Comparison of ENCODE assay signal across 37 cellular contexts in genomic region chr1:17799642-17800041, GRCh38. TPM values are rescaled to one million over a fixed set of nuclear protein-coding genes. Genes with fewer than 3 reads are reported as not detected.
"Had no signal": no experiment of that assay in that cellular context is flagged by ENCODE, and none has a peak within 500 bp of the region (broad histone marks: within the 10 kb centered on the region; RNA-seq: fewer than 3 reads in every experiment).

No MANE protein-coding gene starts in this region.

- FAIRE-seq: frontal cortex had no signal

- H3K27me3 ChIP-seq: ascending aorta, colonic mucosa had no signal

- H3K9me3 Mint-ChIP-seq: activated CD8-positive, alpha-beta T cell treated with anti-CD3 and anti-CD28 coated beads for 36 hours; activated naive CD4-positive, alpha-beta T cell treated with anti-CD3 and anti-CD28 coated beads for 36 hours; activated naive CD4-positive, alpha-beta T cell treated with anti-CD3 and anti-CD28 coated beads, Interleukin-2, amount 50 U/mL, for 72 hours; activated naive CD8-positive, alpha-beta T cell treated with anti-CD3 and anti-CD28 coated beads, Interleukin-2, amount 10 ng/mL, durations not matched to agents 7 days and 5 days; activated T-helper 1 cell treated with anti-CD3 and anti-CD28 coated beads, Interleukin-12 subunit alpha, Interleukin-12 subunit beta, Interleukin-2, Interleukin-4 antibody, amounts not matched to agents 30 ng/mL and 10 ng/mL and 1 ng/mL, durations not matched to agents 14 hours and 24 hours and 36 hours; dendritic cell treated with granulocyte-macrophage colony-stimulating factor and Interleukin-4, amounts not matched to agents 40 ng/mL and 50 ng/mL, for 4 days; endodermal cell had no signal

- H3K27ac Mint-ChIP-seq: activated B cell treated with CpG ODN at 0.5 μM for 24 hours; activated CD8-positive, alpha-beta memory T cell treated with anti-CD3 and anti-CD28 coated beads, Interleukin-2, amount 10 ng/mL, durations not matched to agents 7 days and 5 days; activated CD8-positive, alpha-beta T cell treated with anti-CD3 and anti-CD28 coated beads for 36 hours; activated naive CD4-positive, alpha-beta T cell treated with anti-CD3 and anti-CD28 coated beads for 36 hours; activated naive CD4-positive, alpha-beta T cell treated with anti-CD3 and anti-CD28 coated beads, Interleukin-2, amount 50 U/mL, for 72 hours; activated naive CD8-positive, alpha-beta T cell treated with anti-CD3 and anti-CD28 coated beads, Interleukin-2, amount 10 ng/mL, durations not matched to agents 7 days and 5 days; activated T-helper 1 cell treated with anti-CD3 and anti-CD28 coated beads, Interleukin-12 subunit alpha, Interleukin-12 subunit beta, Interleukin-2, Interleukin-4 antibody, amounts not matched to agents 30 ng/mL and 10 ng/mL and 1 ng/mL, durations not matched to agents 14 hours and 24 hours and 36 hours; activated T-helper 2 cell treated with anti-CD3 and anti-CD28 coated beads, Interferon-gamma antibody, Interleukin-2, Interleukin-4, amounts not matched to agents 10 μg/mL and 5 μg/mL and 100 μg/mL, durations not matched to agents 14 hours and 24 hours and 36 hours; dendritic cell treated with granulocyte-macrophage colony-stimulating factor and Interleukin-4, amounts not matched to agents 40 ng/mL and 50 ng/mL, for 4 days; endodermal cell; T-helper 1 cell treated with Interleukin-12 subunit alpha and Interleukin-12 subunit beta and Interleukin-4 antibody, amounts not matched to agents 30 μg/mL and 1 μg/mL, for 36 hours; T-helper 2 cell treated with Interferon-gamma antibody and Interleukin-4, amounts not matched to agents 5 μg/mL and 100 μg/mL, for 36 hours had no signal

- ATAC-seq: activated CD4-positive, CD25-positive, alpha-beta regulatory T cell treated with anti-CD3 and anti-CD28 coated beads, Interleukin-2, amount 50 U/mL, for 24 hours; activated CD8-positive, alpha-beta memory T cell treated with anti-CD3 and anti-CD28 coated beads, Interleukin-2, amount 10 ng/mL, durations not matched to agents 7 days and 5 days; activated CD8-positive, alpha-beta T cell treated with anti-CD3 and anti-CD28 coated beads for 36 hours; activated naive CD4-positive, alpha-beta T cell treated with anti-CD3 and anti-CD28 coated beads, Interleukin-2, amount 50 U/mL, for 72 hours; esophagus mucosa; heart left ventricle had no signal

- H3K27ac ChIP-seq: ascending aorta, breast epithelium, cardiac muscle cell, colonic mucosa, dorsolateral prefrontal cortex, heart left ventricle, WERI-Rb-1 had no signal

- DNase-seq: activated B cell treated with CpG ODN at 0.5 μM for 24 hours; activated CD4-positive, alpha-beta T cell treated with anti-CD3 and anti-CD28 coated beads for 48 hours; activated CD4-positive, alpha-beta T cell treated with anti-CD3 and anti-CD28 coated beads, Interleukin-2, amount 50 U/mL, for 1 hour; activated CD4-positive, alpha-beta T cell treated with anti-CD3 and anti-CD28 coated beads, Interleukin-2, amount 50 U/mL, for 48 hours; activated CD8-positive, alpha-beta memory T cell treated with anti-CD3 and anti-CD28 coated beads, Interleukin-2, amount 10 ng/mL, durations not matched to agents 7 days and 5 days; activated CD8-positive, alpha-beta memory T cell treated with anti-CD3 and anti-CD28 coated beads, Interleukin-2, amount 50 U/mL, for 4 hours; activated CD8-positive, alpha-beta T cell treated with anti-CD3 and anti-CD28 coated beads for 36 hours; activated naive CD4-positive, alpha-beta T cell treated with anti-CD3 and anti-CD28 coated beads for 36 hours; activated naive CD8-positive, alpha-beta T cell treated with anti-CD3 and anti-CD28 coated beads, Interleukin-2, amount 10 ng/mL, durations not matched to agents 7 days and 5 days; activated T-cell treated with anti-CD3 and anti-CD28 coated beads, Interleukin-2, amount 50 U/mL, for 1 hour; activated T-cell treated with anti-CD3 and anti-CD28 coated beads, Interleukin-2, amount 50 U/mL, for 48 hours; central memory CD4-positive, alpha-beta T cell; cerebellar nuclear complex; colonic mucosa; dorsolateral prefrontal cortex; effector memory CD4-positive, alpha-beta T cell; endodermal cell; foreskin fibroblast; glutamatergic neuron; heart left ventricle; T1000; WERI-Rb-1 had no signal

- H3K4me1 Mint-ChIP-seq: activated B cell treated with CpG ODN at 0.5 μM for 24 hours; activated CD8-positive, alpha-beta memory T cell treated with anti-CD3 and anti-CD28 coated beads, Interleukin-2, amount 10 ng/mL, durations not matched to agents 7 days and 5 days; activated naive CD8-positive, alpha-beta T cell treated with anti-CD3 and anti-CD28 coated beads, Interleukin-2, amount 10 ng/mL, durations not matched to agents 7 days and 5 days; endodermal cell had no signal

- H3K9me3 ChIP-seq: ascending aorta, breast epithelium, colonic mucosa, heart left ventricle had no signal

- H3K36me3 Mint-ChIP-seq: activated CD8-positive, alpha-beta memory T cell treated with anti-CD3 and anti-CD28 coated beads, Interleukin-2, amount 10 ng/mL, durations not matched to agents 7 days and 5 days; activated naive CD4-positive, alpha-beta T cell treated with anti-CD3 and anti-CD28 coated beads, Interleukin-2, amount 50 U/mL, for 72 hours; activated naive CD8-positive, alpha-beta T cell treated with anti-CD3 and anti-CD28 coated beads, Interleukin-2, amount 10 ng/mL, durations not matched to agents 7 days and 5 days; brain had no signal

- H3K4me3 Mint-ChIP-seq: activated B cell treated with CpG ODN at 0.5 μM for 24 hours; activated CD8-positive, alpha-beta memory T cell treated with anti-CD3 and anti-CD28 coated beads, Interleukin-2, amount 10 ng/mL, durations not matched to agents 7 days and 5 days; activated CD8-positive, alpha-beta T cell treated with anti-CD3 and anti-CD28 coated beads for 36 hours; activated naive CD4-positive, alpha-beta T cell treated with anti-CD3 and anti-CD28 coated beads for 36 hours; activated naive CD8-positive, alpha-beta T cell treated with anti-CD3 and anti-CD28 coated beads, Interleukin-2, amount 10 ng/mL, durations not matched to agents 7 days and 5 days; activated T-helper 1 cell treated with anti-CD3 and anti-CD28 coated beads, Interleukin-12 subunit alpha, Interleukin-12 subunit beta, Interleukin-2, Interleukin-4 antibody, amounts not matched to agents 30 ng/mL and 10 ng/mL and 1 ng/mL, durations not matched to agents 14 hours and 24 hours and 36 hours; brain; dendritic cell treated with granulocyte-macrophage colony-stimulating factor and Interleukin-4, amounts not matched to agents 40 ng/mL and 50 ng/mL, for 4 days; endodermal cell; T-helper 1 cell treated with Interleukin-12 subunit alpha and Interleukin-12 subunit beta and Interleukin-4 antibody, amounts not matched to agents 30 μg/mL and 1 μg/mL, for 36 hours; T-helper 2 cell treated with Interferon-gamma antibody and Interleukin-4, amounts not matched to agents 5 μg/mL and 100 μg/mL, for 36 hours had no signal

- H3K4me1 ChIP-seq: ascending aorta, breast epithelium, heart left ventricle had no signal

- H3K4me3 ChIP-seq: ascending aorta, breast epithelium, cardiac muscle cell, colonic mucosa, dorsolateral prefrontal cortex, heart left ventricle had no signal

- H3K36me3 ChIP-seq: ascending aorta, breast epithelium, cardiac muscle cell, colonic mucosa, heart left ventricle, WERI-Rb-1 had no signal

RNA-seq across cellular contexts. Expression of gene ACTL8, which starts 44.5 kb away (rescaled TPM):
- total RNA-seq: activated B cell treated with CpG ODN at 0.5 μM for 24 hours; activated CD8-positive, alpha-beta memory T cell treated with anti-CD3 and anti-CD28 coated beads for 36 hours; activated CD8-positive, alpha-beta memory T cell treated with anti-CD3 and anti-CD28 coated beads, Interleukin-2, amount 10 ng/mL, durations not matched to agents 7 days and 5 days; activated CD8-positive, alpha-beta T cell treated with anti-CD3 and anti-CD28 coated beads for 36 hours; activated naive CD8-positive, alpha-beta T cell treated with anti-CD3 and anti-CD28 coated beads, Interleukin-2, amount 10 ng/mL, durations not matched to agents 7 days and 5 days; activated T-helper 1 cell treated with anti-CD3 and anti-CD28 coated beads, Interleukin-12 subunit alpha, Interleukin-12 subunit beta, Interleukin-2, Interleukin-4 antibody, amounts not matched to agents 30 ng/mL and 10 ng/mL and 1 ng/mL, durations not matched to agents 14 hours and 24 hours and 36 hours; activated T-helper 2 cell treated with anti-CD3 and anti-CD28 coated beads, Interferon-gamma antibody, Interleukin-2, Interleukin-4, amounts not matched to agents 10 μg/mL and 5 μg/mL and 100 μg/mL, durations not matched to agents 14 hours and 24 hours and 36 hours; ascending aorta; breast epithelium; cardiac muscle cell; endodermal cell; epithelial cell of proximal tubule; heart left ventricle had no signal
- polyA plus RNA-seq: cardiac muscle cell, heart left ventricle had no signal
